11 cellular contexts compared by ENCODE assay signal in genomic region chr6:52895759-52896158, GRCh38. TPM values are rescaled to one million over a fixed set of nuclear protein-coding genes. Genes with fewer than 3 reads are reported as not detected.
"Had no signal": no experiment of that assay in that cellular context is flagged by ENCODE, and none has a peak within 500 bp of the region (broad histone marks: within the 10 kb centered on the region; RNA-seq: fewer than 3 reads in every experiment).

No MANE protein-coding gene starts in this region.

RNA-seq across cellular contexts. Expression of gene GSTA3, which starts 13.7 kb away (rescaled TPM):
- total RNA-seq: activated B cell treated with CpG ODN at 0.5 μM for 24 hours; activated CD4-positive, alpha-beta memory T cell treated with anti-CD3 and anti-CD28 coated beads for 36 hours; activated naive CD4-positive, alpha-beta T cell treated with anti-CD3 and anti-CD28 coated beads for 36 hours; activated naive CD4-positive, alpha-beta T cell treated with anti-CD3 and anti-CD28 coated beads, Interleukin-2, amount 50 U/mL, for 72 hours; activated T-cell treated with anti-CD3 and anti-CD28 coated beads, Interleukin-2, amount 50 U/mL, for 4 hours; activated T-helper 1 cell treated with anti-CD3 and anti-CD28 coated beads, Interleukin-12 subunit alpha, Interleukin-12 subunit beta, Interleukin-2, Interleukin-4 antibody, amounts not matched to agents 30 ng/mL and 10 ng/mL and 1 ng/mL, durations not matched to agents 14 hours and 24 hours and 36 hours; cerebellum; RPMI7951; SJSA1 had no signal
- polyA plus RNA-seq: IgD-negative memory B cell, SK-N-SH had no signal

RNA-seq across cellular contexts. Expression of gene GSTA5, which starts 55.1 kb away (rescaled TPM):
- total RNA-seq: activated B cell treated with CpG ODN at 0.5 μM for 24 hours; activated CD4-positive, alpha-beta memory T cell treated with anti-CD3 and anti-CD28 coated beads for 36 hours; activated naive CD4-positive, alpha-beta T cell treated with anti-CD3 and anti-CD28 coated beads for 36 hours; activated naive CD4-positive, alpha-beta T cell treated with anti-CD3 and anti-CD28 coated beads, Interleukin-2, amount 50 U/mL, for 72 hours; activated T-cell treated with anti-CD3 and anti-CD28 coated beads, Interleukin-2, amount 50 U/mL, for 4 hours; activated T-helper 1 cell treated with anti-CD3 and anti-CD28 coated beads, Interleukin-12 subunit alpha, Interleukin-12 subunit beta, Interleukin-2, Interleukin-4 antibody, amounts not matched to agents 30 ng/mL and 10 ng/mL and 1 ng/mL, durations not matched to agents 14 hours and 24 hours and 36 hours; cerebellum; RPMI7951; SJSA1 had no signal
- polyA plus RNA-seq: IgD-negative memory B cell, SK-N-SH had no signal
